ENCODE assay signal across 11 cellular contexts in the genomic region with DNA sequence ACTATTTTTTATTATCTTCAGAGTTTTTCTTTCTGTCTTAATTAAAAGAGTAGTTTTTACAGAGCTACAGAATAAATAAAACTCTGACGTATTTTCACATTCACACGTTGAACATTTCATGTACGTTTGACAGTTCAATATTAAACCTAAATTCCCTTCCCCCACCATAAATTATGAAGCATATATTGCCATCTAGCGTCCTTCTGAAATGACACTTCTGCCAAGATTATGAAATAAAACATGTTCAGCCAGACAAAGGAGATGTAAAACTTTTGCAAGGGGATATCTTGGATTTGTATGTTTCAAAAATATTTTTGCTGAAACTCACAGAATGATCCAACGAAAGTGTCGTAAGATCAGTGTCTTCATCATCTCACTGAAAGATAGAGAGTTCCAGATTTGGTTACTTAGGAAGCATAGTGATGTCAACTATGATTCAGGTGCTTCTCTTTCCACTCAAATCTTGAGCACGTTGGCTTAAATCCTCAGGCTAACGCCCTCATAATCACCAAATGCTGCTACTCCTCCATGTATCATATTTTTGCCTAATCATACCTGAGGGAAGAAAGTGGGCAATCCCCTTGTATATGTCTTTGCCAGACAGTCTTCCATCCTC.
DNase-seq lines count a peak whose midpoint lies in the region; ATAC-seq and TF ChIP-seq lines count a peak whose summit lies in the region.
"Had no signal": no experiment of that assay in that cellular context is flagged by ENCODE, and none has a peak within 500 bp of the region (broad histone marks: within the 10 kb centered on the region; RNA-seq: fewer than 3 reads in every experiment).

No MANE protein-coding gene starts in this region.

- intact Hi-C loops in sciatic nerve (cut with DNase I): no loop called here

- H3K4me2 ChIP-seq in Loucy (ENCODE audit: low read depth, low read length, poor library complexity, severe bottlenecking): no peak overlapping the region
- H3K4me2 ChIP-seq in mesenchymal stem cell (ENCODE audit: low read length, poor library complexity, severe bottlenecking): no peak overlapping the region

- DNase-seq in GM12865 (ENCODE audit: low read depth) (peak; percentile 4), sciatic nerve (ENCODE audit: low spot score) (no peak), mesenchymal stem cell (no peak)
- DNase-seq in activated CD8-positive, alpha-beta memory T cell treated with anti-CD3 and anti-CD28 coated beads, Interleukin-2, amount 50 U/mL, for 4 hours: no peak
- DNase-seq: activated CD4-positive, alpha-beta memory T cell treated with anti-CD3 and anti-CD28 coated beads, Interleukin-2, amount 10 ng/mL, durations not matched to agents 7 days and 5 days; activated gamma-delta T cell; COR-L47; NCI-H2029 had no signal

- no peak overlapping the region for H2BK5ac ChIP-seq in mesenchymal stem cell (ENCODE audit: low read depth, low read length, poor library complexity, severe bottlenecking)

- WGBS in mesenchymal stem cell: 92% methylated on average over 8 of the region's 8 CpGs

- no peak overlapping the region for H2AK5ac ChIP-seq in mesenchymal stem cell (ENCODE audit: low read length, severe bottlenecking)

- H3K4me3 ChIP-seq in GM12865 (ENCODE audit: low read depth, low read length) (no peak overlapping the region), Loucy (ENCODE audit: low read length, poor library complexity, severe bottlenecking) (no peak overlapping the region), mesenchymal stem cell (ENCODE audit: insufficient read depth in 1 of 2, low read depth in 1 of 2, low read length in 2 of 2) (no peak overlapping the region)

- H3K9me3 ChIP-seq in Loucy (ENCODE audit: insufficient read depth, low read depth, low read length) (no peaks in the 10 kb centered on the region), mesenchymal stem cell (ENCODE audit: control insufficient read depth, low read length) (no peaks in the 10 kb centered on the region)

- H3K9ac ChIP-seq in Loucy (ENCODE audit: low read depth, low read length, poor library complexity, severe bottlenecking): no peak overlapping the region
- H3K9ac ChIP-seq in mesenchymal stem cell (ENCODE audit: low read length): no peak overlapping the region

- no peak overlapping the region for H4K8ac ChIP-seq in mesenchymal stem cell (ENCODE audit: low read length)

- H3K18ac ChIP-seq in mesenchymal stem cell (ENCODE audit: low read depth in 1 of 2, low read length in 2 of 2): no peak overlapping the region

- no peak overlapping the region for H3K14ac ChIP-seq in mesenchymal stem cell (ENCODE audit: low read length in 2 of 2)

- H3K27me3 ChIP-seq in Loucy (ENCODE audit: insufficient read depth, low read length, poor library complexity, severe bottlenecking): no peaks in the 10 kb centered on the region
- H3K27me3 ChIP-seq in mesenchymal stem cell (ENCODE audit: control insufficient read depth in 1 of 2, insufficient read depth in 1 of 2, low read length in 2 of 2): no peaks in the 10 kb centered on the region

- H2BK15ac ChIP-seq in mesenchymal stem cell (ENCODE audit: low read depth, poor library complexity, severe bottlenecking): no peak overlapping the region

- H3F3A ChIP-seq in Loucy (ENCODE audit: low read depth): no peaks in the 10 kb centered on the region

- peak; percentile 24 for ATAC-seq in sciatic nerve
- ATAC-seq in HG03342 (IDR thresholded peaks at IDR 0.05; ENCODE audit: unreplicated experiment): no peak

- no peak overlapping the region for H4K91ac ChIP-seq in mesenchymal stem cell (ENCODE audit: low read length)

- H3K9me2 ChIP-seq in Loucy (replicated peaks; ENCODE audit: low read depth, low read length): no peaks in the 10 kb centered on the region

- no peaks in the 10 kb centered on the region for H4K20me1 ChIP-seq in Loucy (ENCODE audit: insufficient read depth, low read length, poor library complexity, severe bottlenecking)

- no peaks in the 10 kb centered on the region for H3K79me2 ChIP-seq in Loucy (ENCODE audit: insufficient read depth, low read length)

- no peaks in the 10 kb centered on the region for H3K4me1 ChIP-seq in Loucy (ENCODE audit: insufficient read depth, low read length, poor library complexity, severe bottlenecking)
- H3K4me1 ChIP-seq in mesenchymal stem cell (ENCODE audit: control insufficient read depth, insufficient read depth, low read depth, low read length): no peaks in the 10 kb centered on the region

- H3K36me3 ChIP-seq in Loucy (ENCODE audit: insufficient read depth, low read length): no peaks in the 10 kb centered on the region
- no peaks in the 10 kb centered on the region for H3K36me3 ChIP-seq in mesenchymal stem cell (ENCODE audit: control insufficient read depth in 1 of 2, insufficient read depth in 2 of 2, low read depth in 1 of 2, low read length in 2 of 2)

- H3K79me1 ChIP-seq in mesenchymal stem cell (replicated peaks; ENCODE audit: low read length, poor library complexity, severe bottlenecking): no peaks in the 10 kb centered on the region

- H3K4ac ChIP-seq in mesenchymal stem cell (ENCODE audit: low read depth in 1 of 2, low read length in 2 of 2): no peak overlapping the region

- no peak overlapping the region for H2BK120ac ChIP-seq in mesenchymal stem cell (ENCODE audit: low read depth, low read length)

- TF ChIP-seq CTCF in GM12865 (IDR thresholded peaks at IDR 0.05; ENCODE audit: insufficient read depth, low read depth, low read length, missing control alignments) (peak; percentile 6), Loucy (conservative IDR thresholded peaks at IDR 0.05; ENCODE audit: low read length) (peak; percentile 29; the same call in 1 of the 2 replicates), VCaP (conservative IDR thresholded peaks at IDR 0.05) (peak; percentile 68)

- no peak overlapping the region for H3K27ac ChIP-seq in VCaP
- H3K27ac ChIP-seq in mesenchymal stem cell (ENCODE audit: low read length, poor library complexity, severe bottlenecking): no peak overlapping the region

- no peak overlapping the region for H2BK12ac ChIP-seq in mesenchymal stem cell (ENCODE audit: low read length in 2 of 2)

- H3K23ac ChIP-seq in mesenchymal stem cell (ENCODE audit: low read length in 2 of 2): no peak overlapping the region

- no peak overlapping the region for H2AFZ ChIP-seq in Loucy (ENCODE audit: low read length)
- no peak overlapping the region for H2AFZ ChIP-seq in mesenchymal stem cell (ENCODE audit: low read depth, low read length)

Comparison
In these comparisons a context has a peak if more than half of its experiments do, and no peak if none do; other contexts are left out.
1. CTCF ChIP-seq: peak in every context shown above with its lines; median percentile 68 in VCaP; 29 in Loucy; 6 in GM12865.